30 cellular contexts compared by ENCODE assay signal in genomic region chr16:12709807-12710206, GRCh38.
"Had no signal": no experiment of that assay in that cellular context is flagged by ENCODE, and none has a peak within 500 bp of the region (broad histone marks: within the 10 kb centered on the region; RNA-seq: fewer than 3 reads in every experiment).

No MANE protein-coding gene starts in this region.

- H3K9me3 Mint-ChIP-seq: activated T-cell treated with anti-CD3 and anti-CD28 coated beads, Interleukin-2, amount 50 U/mL, for 72 hours had no signal

- H3K4me1 ChIP-seq: esophagus squamous epithelium, gastroesophageal sphincter, heart right ventricle had no signal

- DNase-seq: activated CD4-positive, alpha-beta memory T cell treated with anti-CD3 and anti-CD28 coated beads, Interleukin-2, amount 10 ng/mL, durations not matched to agents 7 days and 5 days; activated CD4-positive, alpha-beta T cell treated with anti-CD3 and anti-CD28 coated beads for 1 hour; activated CD4-positive, alpha-beta T cell treated with anti-CD3 and anti-CD28 coated beads for 4 hours; activated CD4-positive, alpha-beta T cell treated with anti-CD3 and anti-CD28 coated beads, Interleukin-2, amount 10 ng/mL, durations not matched to agents 7 days and 5 days; activated CD4-positive, alpha-beta T cell treated with anti-CD3 and anti-CD28 coated beads, Interleukin-2, amount 50 U/mL, for 4 hours; activated CD8-positive, alpha-beta memory T cell treated with anti-CD3 and anti-CD28 coated beads, Interleukin-2, amount 50 U/mL, for 48 hours; activated gamma-delta T cell; activated naive CD4-positive, alpha-beta T cell treated with anti-CD3 and anti-CD28 coated beads, Interleukin-2, amount 50 U/mL, for 16 hours; activated naive CD4-positive, alpha-beta T cell treated with Interleukin-2 at 50 U/mL for 16 hours; activated T-cell treated with anti-CD3 and anti-CD28 coated beads for 4 hours; activated T-cell treated with anti-CD3 and anti-CD28 coated beads, Interleukin-2, amount 50 U/mL, for 24 hours; activated T-cell treated with anti-CD3 and anti-CD28 coated beads, Interleukin-2, amount 50 U/mL, for 72 hours; amniotic stem cell; anterior cingulate cortex; brain microvascular endothelial cell; caudate nucleus; cortex of kidney; dermis blood vessel endothelial cell; effector CD4-positive, alpha-beta T cell; effector memory CD8-positive, alpha-beta T cell; esophagus squamous epithelium; foreskin melanocyte; heart right ventricle; T-helper 2 cell had no signal

- H3K27me3 Mint-ChIP-seq: activated CD4-positive, alpha-beta memory T cell treated with anti-CD3 and anti-CD28 coated beads, Interleukin-2, amount 10 ng/mL, durations not matched to agents 7 days and 5 days; activated CD4-positive, alpha-beta T cell treated with anti-CD3 and anti-CD28 coated beads, Interleukin-2, amount 10 ng/mL, durations not matched to agents 7 days and 5 days; activated naive CD8-positive, alpha-beta T cell; activated T-cell treated with anti-CD3 and anti-CD28 coated beads, Interleukin-2, amount 50 U/mL, for 24 hours; effector memory CD8-positive, alpha-beta T cell had no signal

- H3K27ac Mint-ChIP-seq: activated CD4-positive, alpha-beta memory T cell treated with anti-CD3 and anti-CD28 coated beads, Interleukin-2, amount 10 ng/mL, durations not matched to agents 7 days and 5 days; activated CD4-positive, alpha-beta T cell treated with anti-CD3 and anti-CD28 coated beads, Interleukin-2, amount 10 ng/mL, durations not matched to agents 7 days and 5 days; activated naive CD8-positive, alpha-beta T cell; activated T-cell treated with anti-CD3 and anti-CD28 coated beads, Interleukin-2, amount 50 U/mL, for 24 hours; activated T-cell treated with anti-CD3 and anti-CD28 coated beads, Interleukin-2, amount 50 U/mL, for 72 hours; effector memory CD8-positive, alpha-beta T cell had no signal

- H3K9me3 ChIP-seq: esophagus squamous epithelium, gastroesophageal sphincter had no signal

- H3K27ac ChIP-seq: brain microvascular endothelial cell, epithelial cell of prostate, esophagus squamous epithelium, gastroesophageal sphincter, heart right ventricle had no signal

- H3K27me3 ChIP-seq: brain microvascular endothelial cell, esophagus squamous epithelium, gastroesophageal sphincter, heart right ventricle had no signal

- H3K4me3 Mint-ChIP-seq: activated CD4-positive, alpha-beta memory T cell treated with anti-CD3 and anti-CD28 coated beads, Interleukin-2, amount 10 ng/mL, durations not matched to agents 7 days and 5 days; activated CD4-positive, alpha-beta T cell treated with anti-CD3 and anti-CD28 coated beads, Interleukin-2, amount 10 ng/mL, durations not matched to agents 7 days and 5 days; activated naive CD8-positive, alpha-beta T cell; activated T-cell treated with anti-CD3 and anti-CD28 coated beads, Interleukin-2, amount 50 U/mL, for 24 hours; activated T-cell treated with anti-CD3 and anti-CD28 coated beads, Interleukin-2, amount 50 U/mL, for 72 hours; effector memory CD8-positive, alpha-beta T cell had no signal

- H3K36me3 ChIP-seq: brain microvascular endothelial cell had no signal

- ATAC-seq: activated T-cell treated with anti-CD3 and anti-CD28 coated beads, Interleukin-2, amount 50 U/mL, for 72 hours; effector memory CD8-positive, alpha-beta T cell; gastroesophageal sphincter; heart right ventricle had no signal

- FAIRE-seq: astrocyte, bronchial epithelial cell, colon had no signal

- H3K4me1 Mint-ChIP-seq: activated CD4-positive, alpha-beta memory T cell treated with anti-CD3 and anti-CD28 coated beads, Interleukin-2, amount 10 ng/mL, durations not matched to agents 7 days and 5 days; activated CD4-positive, alpha-beta T cell treated with anti-CD3 and anti-CD28 coated beads, Interleukin-2, amount 10 ng/mL, durations not matched to agents 7 days and 5 days had no signal

- H3K4me3 ChIP-seq: esophagus squamous epithelium, gastroesophageal sphincter, heart right ventricle had no signal
